Comparison of ENCODE assay signal across 14 cellular contexts in genomic region chr2:7915302-7916200, GRCh38.
DNase-seq lines count a peak whose midpoint lies in the region; TF ChIP-seq lines count a peak whose summit lies in the region.
"Had no signal": no experiment of that assay in that cellular context is flagged by ENCODE, and none has a peak within 500 bp of the region (broad histone marks: within the 10 kb centered on the region; RNA-seq: fewer than 3 reads in every experiment).

No MANE protein-coding gene starts in this region.

- no peak overlapping the region for H2BK12ac ChIP-seq in neuronal stem cell (ENCODE audit: low read length)

- no peak overlapping the region for H3K14ac ChIP-seq in neuronal stem cell (ENCODE audit: low read length)

- peak overlapping the region; percentile 66 for H3K4me3 Mint-ChIP-seq in HFFc6
- H3K4me3 Mint-ChIP-seq: CD8-positive, alpha-beta memory T cell had no signal

- H3K4me3 ChIP-seq in choroid plexus epithelial cell (ENCODE audit: low read depth, low read length) (no peak overlapping the region), neuronal stem cell (ENCODE audit: low read length in 2 of 2) (no peak overlapping the region)

- H3K4me2 ChIP-seq in neuronal stem cell (ENCODE audit: insufficient read depth, low read length, poor library complexity, severe bottlenecking), result no peak overlapping the region

- no CpG with 5 or more reads among the region's 15 CpGs for WGBS in neuronal stem cell (ENCODE audit: extremely low coverage in 2 of 2, insufficient read length in 2 of 2, insufficient replicate concordance in 1 of 2), 2 donors

- no peak overlapping the region for H3K23ac ChIP-seq in neuronal stem cell (ENCODE audit: low read depth, low read length, poor library complexity)

- H3K4me1 ChIP-seq in neuronal stem cell (ENCODE audit: control insufficient read depth in 2 of 2, insufficient read depth in 1 of 2, low read depth in 1 of 2, low read length in 2 of 2), result peaks cover 0 to 1% of the 10 kb centered on the region in 2 donors

- no peak overlapping the region for H3K27ac ChIP-seq in neuronal stem cell (replicated peaks; ENCODE audit: low read length)

- no peak overlapping the region for H3K4ac ChIP-seq in neuronal stem cell (ENCODE audit: low read length)

- H3K9me3 Mint-ChIP-seq in HFFc6, result no peaks in the 10 kb centered on the region

- peak overlapping the region; percentile 2 for H2AFZ ChIP-seq in neuronal stem cell (ENCODE audit: low read length)

- DNase-seq in AG09319 (ENCODE audit: extremely low read depth, low read depth), result peak; percentile 11
- DNase-seq in HFFc6, result no peak
- peak; percentile 4 for DNase-seq in choroid plexus epithelial cell (ENCODE audit: low read depth)
- DNase-seq in neuronal stem cell (ENCODE audit: low spot score), result no peak
- no peak for DNase-seq in dedifferentiated amniotic fluid mesenchymal stem cell (ENCODE audit: extremely low spot score)
- no peak for DNase-seq in mesenteric fat pad (ENCODE audit: low spot score)
- no peak for DNase-seq in activated CD4-positive, alpha-beta T cell treated with anti-CD3 and anti-CD28 coated beads, Interleukin-2, amount 50 U/mL, for 48 hours
- no peak for DNase-seq in HEK293T (ENCODE audit: extremely low spot score)
- DNase-seq: activated gamma-delta T cell treated with Interleukin-2 at 50 U/mL for 16 hours; CD8-positive, alpha-beta memory T cell; NCI-H1417; NCI-H446 treated with DMSO at 0.1 percent for 48 hours; stimulated activated CD4-positive, alpha-beta T cell treated with anti-CD3 and anti-CD28 coated beads, Interleukin-4, amount 100 ng/mL, for 4 hours; stimulated activated naive CD4-positive, alpha-beta T cell had no signal

- H3K9me3 ChIP-seq in neuronal stem cell (replicated peaks in 1 of 2; ENCODE audit: control insufficient read depth in 2 of 2, insufficient read depth in 1 of 2, low read depth in 1 of 2, low read length in 2 of 2), result peaks cover 0 to 2% of the 10 kb centered on the region in 2 donors

- no peak overlapping the region for H4K8ac ChIP-seq in neuronal stem cell (ENCODE audit: low read depth, low read length)

- H3K27me3 ChIP-seq in neuronal stem cell (ENCODE audit: control insufficient read depth in 3 of 3, insufficient read depth in 3 of 3, low read depth in 1 of 3, low read length in 3 of 3), result no peaks in the 10 kb centered on the region

- no peaks in the 10 kb centered on the region for H3K36me3 Mint-ChIP-seq in HFFc6 (ENCODE audit: low read depth)
- H3K36me3 Mint-ChIP-seq: CD8-positive, alpha-beta memory T cell had no signal

- no peaks in the 10 kb centered on the region for H3K79me1 ChIP-seq in neuronal stem cell (ENCODE audit: low read depth, low read length)

- H3K27ac Mint-ChIP-seq in HFFc6, result peak overlapping the region; percentile 44; the same call in 1 of the 2 replicates
- H3K27ac Mint-ChIP-seq: CD8-positive, alpha-beta memory T cell had no signal

- POLR2A ChIA-PET in HEK293T (lab: Yijun Ruan, JAX), result no interaction called here

- H3K18ac ChIP-seq in neuronal stem cell (ENCODE audit: low read length), result peak overlapping the region; percentile 84

- no peak overlapping the region for H4K91ac ChIP-seq in neuronal stem cell (ENCODE audit: low read depth, low read length, poor library complexity)

- H2BK15ac ChIP-seq in neuronal stem cell (ENCODE audit: low read length), result no peak overlapping the region

- no peak overlapping the region for H2BK120ac ChIP-seq in neuronal stem cell (ENCODE audit: low read depth, low read length)

- H3K36me3 ChIP-seq in neuronal stem cell (replicated peaks in 1 of 2; ENCODE audit: control insufficient read depth in 2 of 2, insufficient read depth in 2 of 2, low read length in 2 of 2), result no peaks in the 10 kb centered on the region

- H2BK5ac ChIP-seq in neuronal stem cell (ENCODE audit: low read length), result no peak overlapping the region

- H3K4me1 Mint-ChIP-seq in HFFc6 (ENCODE audit: low read depth), result peaks cover 11% of the 10 kb centered on the region
- H3K4me1 Mint-ChIP-seq: CD8-positive, alpha-beta memory T cell had no signal

- TF ChIP-seq CTCF in AG09319 (IDR thresholded peaks at IDR 0.05; ENCODE audit: low read depth, low read length), result no peak
- no peak for TF ChIP-seq CTCF in HFFc6 (IDR thresholded peaks at IDR 0.05)
- no peak for TF ChIP-seq CTCF in choroid plexus epithelial cell (conservative IDR thresholded peaks at IDR 0.05; ENCODE audit: low read depth, low read length)

- H3K27me3 Mint-ChIP-seq in HFFc6 (ENCODE audit: insufficient read depth), result no peaks in the 10 kb centered on the region; the same call in 1 of the 2 replicates

- CTCF ChIA-PET in HEK293T (lab: Yijun Ruan, JAX), result no interaction called here

- no peak overlapping the region for H2AK5ac ChIP-seq in neuronal stem cell (ENCODE audit: low read depth, low read length)

- no peak overlapping the region for H3K9ac ChIP-seq in neuronal stem cell (ENCODE audit: low read depth, low read length, poor library complexity)

TF ChIP-seq in HEK293T, 16 proteins besides CTCF, POLR2A, EP300 and RAD21:
- no peak for TF ChIP-seq FOXK2 (IDR thresholded peaks at IDR 0.05)
- TF ChIP-seq TARDBP (IDR thresholded peaks at IDR 0.05), result no peak
- TF ChIP-seq PKNOX1 (IDR thresholded peaks at IDR 0.05), result no peak
- no peak for TF ChIP-seq ARNT (IDR thresholded peaks at IDR 0.05)

Comparison
In these comparisons a context has a peak if more than half of its experiments do, and no peak if none do; other contexts are left out.
1. DNase-seq: peak in AG09319 (single experiment) and choroid plexus epithelial cell (single experiment); none in HFFc6 (single experiment), neuronal stem cell (single experiment), dedifferentiated amniotic fluid mesenchymal stem cell (single experiment), mesenteric fat pad (single experiment), activated CD4-positive, alpha-beta T cell treated with anti-CD3 and anti-CD28 coated beads, Interleukin-2, amount 50 U/mL, for 48 hours (0 of 2) and HEK293T (single experiment).